Comparison of ENCODE assay signal across 9 cellular contexts in the genomic region with DNA sequence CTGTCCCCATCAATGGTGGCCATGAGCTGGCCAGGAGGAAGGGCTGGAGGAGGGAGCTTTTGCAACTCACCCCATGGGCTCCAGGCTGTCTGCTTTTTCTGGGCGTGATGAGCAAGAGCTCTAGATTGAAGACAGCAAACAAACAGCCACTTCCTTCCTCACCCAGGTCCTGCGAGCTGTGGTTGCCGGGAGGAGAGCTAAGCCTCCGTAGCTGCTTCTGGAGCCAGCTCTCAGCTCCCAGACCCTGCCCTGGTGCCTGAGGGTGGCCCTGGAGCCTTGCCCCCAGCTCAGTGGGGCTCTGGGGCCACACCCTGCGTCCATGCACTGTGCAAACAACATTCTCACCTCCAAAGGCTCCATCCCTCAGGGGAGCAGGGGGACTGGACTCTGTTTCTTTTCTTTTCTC. TPM values are rescaled to one million over a fixed set of nuclear protein-coding genes. Genes with fewer than 3 reads are reported as not detected.
DNase-seq lines count a peak whose midpoint lies in the region; ATAC-seq, FAIRE-seq and TF ChIP-seq lines count a peak whose summit lies in the region.
"Had no signal": no experiment of that assay in that cellular context is flagged by ENCODE, and none has a peak within 500 bp of the region (broad histone marks: within the 10 kb centered on the region; RNA-seq: fewer than 3 reads in every experiment).

No MANE protein-coding gene starts in this region.

- H3K9ac ChIP-seq in GM12878 (ENCODE audit: control insufficient read depth, insufficient read depth, low read length), result peak overlapping the region; percentile 20; the same call in 1 of the 2 replicates
- H3K9ac ChIP-seq in neuronal stem cell (ENCODE audit: low read depth, low read length, poor library complexity), result no peak overlapping the region

- BruUV-seq in GM12878 (replicated peaks; lab: Mats Ljungman, UMichigan) (no TSS peak), A673 (replicated peaks; lab: Mats Ljungman, UMichigan) (no TSS peak)

- H3K36me3 ChIP-seq in GM12878 (ENCODE audit: control insufficient read depth in 2 of 2, insufficient read depth in 2 of 2, low read length in 1 of 2) (no peaks in the 10 kb centered on the region), neuronal stem cell (replicated peaks in 1 of 2; ENCODE audit: control insufficient read depth in 2 of 2, insufficient read depth in 2 of 2, low read length in 2 of 2) (no peaks in the 10 kb centered on the region), A673 (ENCODE audit: insufficient read depth, low read length, poor library complexity, severe bottlenecking) (no peaks in the 10 kb centered on the region)

- H3K27ac ChIP-seq in GM12878 (ENCODE audit: control insufficient read depth, insufficient read depth) (no peak overlapping the region), neuronal stem cell (replicated peaks; ENCODE audit: low read length) (no peak overlapping the region), A673 (ENCODE audit: low read depth, low read length, poor library complexity, severe bottlenecking) (no peak overlapping the region)

- H3K4me1 ChIP-seq in GM12878 (ENCODE audit: control insufficient read depth, insufficient read depth, low read length) (peaks cover 27% of the 10 kb centered on the region), neuronal stem cell (ENCODE audit: control insufficient read depth in 2 of 2, insufficient read depth in 1 of 2, low read depth in 1 of 2, low read length in 2 of 2) (peaks cover 5 to 6% of the 10 kb centered on the region in 2 donors), A673 (ENCODE audit: insufficient read depth, low read length, poor library complexity, severe bottlenecking) (peaks cover 8% of the 10 kb centered on the region)

- CTCF ChIA-PET in GM12878 (lab: Yijun Ruan, JAX) (interaction anchor here (1.4 to 3.6 kb wide), 2 partner anchors 8 to 11 kb away, joined by 3 to 43 read pairs; partner anchors contain the start of gene MYO1F), A673 (lab: Charles Lee) (interaction anchor here (1.5 kb wide), 1 partner anchor 10 kb away, joined by 3 read pairs; no protein-coding TSS in a partner anchor)

- no peak for FAIRE-seq in GM12878 (lab: Jason Lieb, UNC)

- H3K4me2 ChIP-seq in GM12878 (ENCODE audit: control insufficient read depth, insufficient read depth) (peak overlapping the region; percentile 54), neuronal stem cell (ENCODE audit: insufficient read depth, low read length, poor library complexity, severe bottlenecking) (no peak overlapping the region)

- no peak for TF ChIP-seq POLR2A in GM12878 (IDR thresholded peaks at IDR 0.05; ENCODE audit: low read depth, low read length)

- H3K79me2 ChIP-seq in GM12878 (ENCODE audit: control insufficient read depth, insufficient read depth, low read length), result no peaks in the 10 kb centered on the region

- no peak overlapping the region for H2AFZ ChIP-seq in GM12878 (ENCODE audit: control insufficient read depth, low read depth, low read length)
- no peak overlapping the region for H2AFZ ChIP-seq in neuronal stem cell (ENCODE audit: low read length)

- peak; percentile 61 for DNase-seq in GM13976 (ENCODE audit: low spot score)
- peak; percentile 31 for DNase-seq in T follicular helper cell (ENCODE audit: low read depth)
- DNase-seq in GM12878 (ENCODE audit: low read depth, low spot score), result no peak
- DNase-seq in neuronal stem cell (ENCODE audit: low spot score), result no peak
- no peak for DNase-seq in NCI-H2081 (lab: John Stamatoyannopoulos, UW)
- no peak for DNase-seq in A673 (ENCODE audit: low spot score)

- H2BK120ac ChIP-seq in neuronal stem cell (ENCODE audit: low read depth, low read length), result no peak overlapping the region

- in situ Hi-C loops in GM13976 (cut with MboI; ENCODE audit: low sequenced_read_pairs, unreplicated experiment) (no loop called here), GM12878 (cut with MboI) (no loop called here)

- no peak overlapping the region for H2BK12ac ChIP-seq in neuronal stem cell (ENCODE audit: low read length)

- H3K23ac ChIP-seq in neuronal stem cell (ENCODE audit: low read depth, low read length, poor library complexity), result no peak overlapping the region

- no peak overlapping the region for H4K8ac ChIP-seq in neuronal stem cell (ENCODE audit: low read depth, low read length)

- H3K27me3 ChIP-seq in GM12878 (replicated peaks in 1 of 2; ENCODE audit: control insufficient read depth in 2 of 2, insufficient read depth in 2 of 2, low read length in 1 of 2), result no peaks in the 10 kb centered on the region
- no peaks in the 10 kb centered on the region for H3K27me3 ChIP-seq in neuronal stem cell (ENCODE audit: control insufficient read depth in 3 of 3, insufficient read depth in 3 of 3, low read depth in 1 of 3, low read length in 3 of 3)
- H3K27me3 ChIP-seq in A673 (replicated peaks; ENCODE audit: insufficient read depth, low read depth, low read length, poor library complexity), result no peaks in the 10 kb centered on the region
- H3K27me3 ChIP-seq: dorsolateral prefrontal cortex had no signal

- peak; percentile 41 for ATAC-seq in GM12878
- ATAC-seq in GM18868 (IDR thresholded peaks at IDR 0.05; ENCODE audit: unreplicated experiment), result no peak
- ATAC-seq in HG03039 (IDR thresholded peaks at IDR 0.05; ENCODE audit: unreplicated experiment), result no peak

- RAD21 ChIA-PET in GM12878 (lab: Charles Lee; ENCODE audit: unreplicated experiment), result interaction anchor here (1.2 kb wide), 2 partner anchors 10 to 125 kb away, joined by 3 to 4 read pairs; no protein-coding TSS in a partner anchor

- no peak overlapping the region for H3K14ac ChIP-seq in neuronal stem cell (ENCODE audit: low read length)

- peak overlapping the region; percentile 25 for H2AK5ac ChIP-seq in neuronal stem cell (ENCODE audit: low read depth, low read length)

- no peak for TF ChIP-seq EP300 in GM12878 (IDR thresholded peaks at IDR 0.05; ENCODE audit: borderline replicate concordance in 1 of 2, control insufficient read depth in 1 of 2, low read depth in 2 of 2, low read length in 2 of 2)

- H3K9me3 ChIP-seq in GM12878 (replicated peaks; ENCODE audit: control insufficient read depth, insufficient read depth, low read length) (no peaks in the 10 kb centered on the region; the same call in 2 of the 3 replicates), neuronal stem cell (replicated peaks in 1 of 2; ENCODE audit: control insufficient read depth in 2 of 2, insufficient read depth in 1 of 2, low read depth in 1 of 2, low read length in 2 of 2) (no peaks in the 10 kb centered on the region), A673 (ENCODE audit: low read depth, low read length, poor library complexity, severe bottlenecking) (no peaks in the 10 kb centered on the region)

- peaks cover 2% of the 10 kb centered on the region for H3K79me1 ChIP-seq in neuronal stem cell (ENCODE audit: low read depth, low read length)

- WGBS in GM12878 (ENCODE audit: insufficient coverage, insufficient replicate concordance, low lambda C conversion rate, missing lambda C conversion rate), result 4% methylated on average over 5 of the region's 5 CpGs
- no CpG with 5 or more reads among the region's 5 CpGs for WGBS in neuronal stem cell (ENCODE audit: extremely low coverage in 2 of 2, insufficient read length in 2 of 2, insufficient replicate concordance in 1 of 2), 2 donors

- TF ChIP-seq RAD21 in GM12878 (IDR thresholded peaks at IDR 0.05; ENCODE audit: insufficient read depth, low read depth, low read length), result no peak

- no peak overlapping the region for H2BK5ac ChIP-seq in neuronal stem cell (ENCODE audit: low read length)

- intact Hi-C loops in GM12878 (cut with micrococcal nuclease; ENCODE audit: unreplicated experiment), result no loop called here
- intact Hi-C loops in A673 (cut with micrococcal nuclease; ENCODE audit: unreplicated experiment), result no loop called here

- H4K91ac ChIP-seq in neuronal stem cell (ENCODE audit: low read depth, low read length, poor library complexity), result no peak overlapping the region

- 0 out of 2 replicates have a peak overlapping the region, but pooled peaks have one; percentile 27 for H3K4me3 ChIP-seq in GM12878
- H3K4me3 ChIP-seq in neuronal stem cell (ENCODE audit: low read length in 2 of 2), result no peak overlapping the region
- no peak overlapping the region for H3K4me3 ChIP-seq in A673 (ENCODE audit: low read depth, low read length, poor library complexity, severe bottlenecking)
- H3K4me3 ChIP-seq: dorsolateral prefrontal cortex had no signal

- TF ChIP-seq CTCF in GM13976 (IDR thresholded peaks at IDR 0.05; ENCODE audit: borderline replicate concordance, control extremely low read depth, extremely low read depth, insufficient read depth, missing control alignments) (no peak), GM12878 (IDR thresholded peaks at IDR 0.05 in 2 of 3, conservative IDR thresholded peaks at IDR 0.05 in 1 of 3; ENCODE audit: control insufficient read depth in 2 of 3, extremely low read depth in 1 of 3, insufficient read depth in 1 of 3, low read depth in 3 of 3, low read length in 3 of 3) (no peak), A673 (conservative IDR thresholded peaks at IDR 0.05; ENCODE audit: low read depth, low read length) (no peak)

- SMC1A ChIA-PET in GM12878 (lab: Charles Lee; ENCODE audit: uncharacterized antibody, unreplicated experiment), result interaction anchor here (0.9 to 1.6 kb wide), 2 partner anchors 8 to 40 kb away, joined by 3 to 6 read pairs; no protein-coding TSS in a partner anchor

- H3K4ac ChIP-seq in neuronal stem cell (ENCODE audit: low read length), result no peak overlapping the region

- no peak overlapping the region for H3K18ac ChIP-seq in neuronal stem cell (ENCODE audit: low read length)

- no peak overlapping the region for H2BK15ac ChIP-seq in neuronal stem cell (ENCODE audit: low read length)

- H4K20me1 ChIP-seq in GM12878 (ENCODE audit: control insufficient read depth, insufficient read depth), result no peaks in the 10 kb centered on the region

- POLR2A ChIA-PET in GM12878 (lab: Charles Lee) (interaction anchor here (1.6 kb wide), 1 partner anchor 57 kb away, joined by 6 read pairs; the partner anchor contains the start of gene ZNF414), A673 (lab: Charles Lee; ENCODE audit: low non-redundant PET) (no interaction called here)

RNA-seq across cellular contexts. Expression of gene MYO1F, which starts 6.2 kb away (rescaled TPM):
- 31.9 and 41.6 TPM in 2 replicates for total RNA-seq in GM12878 (2013; cell fraction: nucleolus; rRNA removed)
- total RNA-seq in GM12878 (2014; rRNA removed), result 31.2 and 42.8 TPM in 2 replicates
- total RNA-seq in GM12878 (2014; rRNA removed; fragmentation: Illumina TruSeq; extraction: Trizol), result 28.8 and 32.0 TPM in 2 replicates
- total RNA-seq in GM12878 (2021), result 42.6 and 49.4 TPM in 2 replicates
- polyA plus RNA-seq in GM12878 (2011; ENCODE audit: low read depth), result 6.5 TPM
- polyA plus RNA-seq in GM12878 (2011; rRNA removed), result 3.6 and 5.3 TPM in 2 replicates
- 6.5 and 7.4 TPM in 2 replicates for polyA plus RNA-seq in GM12878 (2011; cell fraction: cytosol; rRNA removed)
- 9.4 and 11.5 TPM in 2 replicates for polyA plus RNA-seq in GM12878 (2011; cell fraction: nucleus; rRNA removed)
- polyA plus RNA-seq in GM12878 (2012), result 9.1 and 13.9 TPM in 2 replicates
- 28.9 and 37.0 TPM in 2 replicates for polyA plus RNA-seq in GM12878 (2014; fragmentation: Illumina TruSeq; extraction: Trizol)
- 1 to 10 TPM; 3.5 to 4.0 TPM for polyA plus RNA-seq in GM12878 (2014; fragmentation: Nextera tagmentation; extraction: Ambion mirVana)
- 43.3 and 46.9 TPM in 2 replicates for polyA plus RNA-seq in GM12878 (2014; rRNA removed)
- polyA plus RNA-seq in GM12878 (2016; fragmentation: Nextera tagmentation; extraction: Ambion mirVana), result 10 to 100 TPM; 29.9 to 30.6 TPM
- 8.0 and 10.1 TPM in 2 replicates for polyA minus RNA-seq in GM12878 (2011; rRNA and poly(A)+ RNA removed)
- polyA minus RNA-seq in GM12878 (2011; cell fraction: cytosol; rRNA and poly(A)+ RNA removed), result 3.6 TPM in 2 replicates
- polyA minus RNA-seq in GM12878 (2011; cell fraction: nucleus; rRNA and poly(A)+ RNA removed), result 4.1 and 9.5 TPM in 2 replicates
- 0.11 TPM for polyA plus RNA-seq in neuronal stem cell (2013, experiment 1 of 2)
- 0.11 TPM for polyA plus RNA-seq in neuronal stem cell (2013, experiment 2 of 2)
- 0.26 and 0.37 TPM in 2 replicates for total RNA-seq in A673 (2021)

RNA-seq across cellular contexts. Expression of gene ADAMTS10, which starts 39.5 kb away (rescaled TPM):
- total RNA-seq in GM12878 (2013; cell fraction: nucleolus; rRNA removed), result 21.9 and 25.7 TPM in 2 replicates
- total RNA-seq in GM12878 (2014; rRNA removed) (0.68 TPM in 1 of 2 replicates, not detected in the other), GM12878 (2014; rRNA removed; fragmentation: Illumina TruSeq; extraction: Trizol) (0.09 and 0.13 TPM in 2 replicates), GM12878 (2021) (0.45 and 0.59 TPM in 2 replicates), A673 (2021) (29.5 and 40.5 TPM in 2 replicates)
- not detected for polyA plus RNA-seq in GM12878 (2011; ENCODE audit: low read depth)
- polyA plus RNA-seq in GM12878 (2011; rRNA removed) (2.1 and 2.5 TPM in 2 replicates), GM12878 (2014; fragmentation: Illumina TruSeq; extraction: Trizol) (0.01 TPM in 1 of 2 replicates, not detected in the other), GM12878 (2014; fragmentation: Nextera tagmentation; extraction: Ambion mirVana) (not detected), GM12878 (2014; rRNA removed) (0.20 and 0.42 TPM in 2 replicates), GM12878 (2016; fragmentation: Nextera tagmentation; extraction: Ambion mirVana) (under 1 TPM in 1 of 2 experiments, not detected in 1; 0.15 TPM)
- polyA plus RNA-seq in GM12878 (2011; cell fraction: cytosol; rRNA removed), result 2.0 and 3.9 TPM in 2 replicates
- 50.0 and 53.0 TPM in 2 replicates for polyA plus RNA-seq in GM12878 (2011; cell fraction: nucleus; rRNA removed)
- 0.10 TPM in 1 of 2 replicates, not detected in the other for polyA plus RNA-seq in GM12878 (2012)
- polyA minus RNA-seq in GM12878 (2011; rRNA and poly(A)+ RNA removed), result 1.5 and 5.5 TPM in 2 replicates
- 1.1 and 2.2 TPM in 2 replicates for polyA minus RNA-seq in GM12878 (2011; cell fraction: cytosol; rRNA and poly(A)+ RNA removed)
- 8.3 and 10.6 TPM in 2 replicates for polyA minus RNA-seq in GM12878 (2011; cell fraction: nucleus; rRNA and poly(A)+ RNA removed)
- polyA plus RNA-seq in neuronal stem cell (2013, experiment 1 of 2), result 5.3 TPM
- polyA plus RNA-seq in neuronal stem cell (2013, experiment 2 of 2), result 4.6 TPM

RNA-seq across cellular contexts. Expression of gene ZNF414, which starts 57.0 kb away (rescaled TPM):
- total RNA-seq in GM12878 (2013; cell fraction: nucleolus; rRNA removed), result 8.0 and 13.6 TPM in 2 replicates
- total RNA-seq in GM12878 (2014; rRNA removed) (4.4 and 5.3 TPM in 2 replicates), GM12878 (2014; rRNA removed; fragmentation: Illumina TruSeq; extraction: Trizol) (0.45 and 0.92 TPM in 2 replicates), GM12878 (2021) (23.7 and 26.4 TPM in 2 replicates), A673 (2021) (26.0 and 26.7 TPM in 2 replicates)
- 5.8 TPM for polyA plus RNA-seq in GM12878 (2011; ENCODE audit: low read depth)
- polyA plus RNA-seq in GM12878 (2011; rRNA removed) (0.26 and 1.9 TPM in 2 replicates), GM12878 (2014; fragmentation: Illumina TruSeq; extraction: Trizol) (0.94 TPM in 1 of 2 replicates, not detected in the other), GM12878 (2014; fragmentation: Nextera tagmentation; extraction: Ambion mirVana) (under 1 TPM in 1 of 2 experiments, not detected in 1; 0.16 TPM), GM12878 (2014; rRNA removed) (12.5 and 24.5 TPM in 2 replicates), GM12878 (2016; fragmentation: Nextera tagmentation; extraction: Ambion mirVana) (10 to 100 TPM in 1 of 2 experiments, 1 to 10 TPM in 1; 5.7 to 12.1 TPM)
- 3.2 and 3.9 TPM in 2 replicates for polyA plus RNA-seq in GM12878 (2011; cell fraction: cytosol; rRNA removed)
- polyA plus RNA-seq in GM12878 (2011; cell fraction: nucleus; rRNA removed), result 17.8 and 22.8 TPM in 2 replicates
- polyA plus RNA-seq in GM12878 (2012), result 15.5 and 15.9 TPM in 2 replicates
- 0.80 and 3.5 TPM in 2 replicates for polyA minus RNA-seq in GM12878 (2011; rRNA and poly(A)+ RNA removed)
- 5.8 and 9.2 TPM in 2 replicates for polyA minus RNA-seq in GM12878 (2011; cell fraction: cytosol; rRNA and poly(A)+ RNA removed)
- 3.1 and 6.0 TPM in 2 replicates for polyA minus RNA-seq in GM12878 (2011; cell fraction: nucleus; rRNA and poly(A)+ RNA removed)
- 32.3 TPM for polyA plus RNA-seq in neuronal stem cell (2013, experiment 1 of 2)
- 33.4 TPM for polyA plus RNA-seq in neuronal stem cell (2013, experiment 2 of 2)

RNA-seq across cellular contexts. Expression of gene NFILZ, which starts 59.4 kb away (rescaled TPM):
- total RNA-seq in GM12878 (2013; cell fraction: nucleolus; rRNA removed), result not detected in 2 replicates
- total RNA-seq in GM12878 (2014; rRNA removed) (not detected in 2 replicates), GM12878 (2014; rRNA removed; fragmentation: Illumina TruSeq; extraction: Trizol) (not detected in 2 replicates), GM12878 (2021) (not detected in 2 replicates), A673 (2021) (not detected in 2 replicates)
- not detected for polyA plus RNA-seq in GM12878 (2011; ENCODE audit: low read depth)
- polyA plus RNA-seq in GM12878 (2011; rRNA removed) (not detected in 2 replicates), GM12878 (2014; fragmentation: Illumina TruSeq; extraction: Trizol) (not detected in 2 replicates), GM12878 (2014; fragmentation: Nextera tagmentation; extraction: Ambion mirVana) (not detected), GM12878 (2014; rRNA removed) (not detected in 2 replicates), GM12878 (2016; fragmentation: Nextera tagmentation; extraction: Ambion mirVana) (not detected)
- polyA plus RNA-seq in GM12878 (2011; cell fraction: cytosol; rRNA removed), result not detected in 2 replicates
- polyA plus RNA-seq in GM12878 (2011; cell fraction: nucleus; rRNA removed), result not detected in 2 replicates
- not detected in 2 replicates for polyA plus RNA-seq in GM12878 (2012)
- not detected in 2 replicates for polyA minus RNA-seq in GM12878 (2011; rRNA and poly(A)+ RNA removed)
- polyA minus RNA-seq in GM12878 (2011; cell fraction: cytosol; rRNA and poly(A)+ RNA removed), result not detected in 2 replicates
- not detected in 2 replicates for polyA minus RNA-seq in GM12878 (2011; cell fraction: nucleus; rRNA and poly(A)+ RNA removed)
- not detected for polyA plus RNA-seq in neuronal stem cell (2013, experiment 1 of 2)
- not detected for polyA plus RNA-seq in neuronal stem cell (2013, experiment 2 of 2)
- total RNA-seq: dorsolateral prefrontal cortex had no signal

Comparison
In these comparisons a context has a peak if more than half of its experiments do, and no peak if none do; other contexts are left out.
1. DNase-seq: peak in GM13976 (single experiment) and T follicular helper cell (single experiment); none in GM12878 (single experiment), neuronal stem cell (single experiment), NCI-H2081 (0 of 2) and A673 (single experiment).
2. RNA of gene MYO1F, which starts 6.2 kb away (total RNA-seq): 28.8 to 49.4 TPM in GM12878; 0.26 to 0.37 TPM in A673; every median in the first group is over 10 times any median in the second.